ENCODE assay signal across 24 cellular contexts in genomic region chr3:107665351-107665750, GRCh38.
"Had no signal": no experiment of that assay in that cellular context is flagged by ENCODE, and none has a peak within 500 bp of the region (broad histone marks: within the 10 kb centered on the region; RNA-seq: fewer than 3 reads in every experiment).

No MANE protein-coding gene starts in this region.

- H3K27me3 Mint-ChIP-seq: activated CD4-positive, alpha-beta memory T cell treated with anti-CD3 and anti-CD28 coated beads for 36 hours; activated CD4-positive, alpha-beta T cell treated with anti-CD3 and anti-CD28 coated beads for 36 hours; activated naive CD8-positive, alpha-beta T cell treated with anti-CD3 and anti-CD28 coated beads, Interleukin-2, amount 10 ng/mL, durations not matched to agents 7 days and 5 days; progenitor cell of endocrine pancreas had no signal

- ATAC-seq: activated CD4-positive, alpha-beta T cell treated with anti-CD3 and anti-CD28 coated beads for 36 hours; left cardiac atrium had no signal

- H3K36me3 Mint-ChIP-seq: activated CD4-positive, alpha-beta memory T cell treated with anti-CD3 and anti-CD28 coated beads for 36 hours; activated naive CD8-positive, alpha-beta T cell treated with anti-CD3 and anti-CD28 coated beads, Interleukin-2, amount 10 ng/mL, durations not matched to agents 7 days and 5 days had no signal

- H3K4me3 Mint-ChIP-seq: activated CD4-positive, alpha-beta memory T cell treated with anti-CD3 and anti-CD28 coated beads for 36 hours; activated CD4-positive, alpha-beta T cell treated with anti-CD3 and anti-CD28 coated beads for 36 hours; activated naive CD8-positive, alpha-beta T cell treated with anti-CD3 and anti-CD28 coated beads, Interleukin-2, amount 10 ng/mL, durations not matched to agents 7 days and 5 days; nephron had no signal

- H3K4me3 ChIP-seq: tibial nerve, uterus had no signal

- H3K27me3 ChIP-seq: brain microvascular endothelial cell, tibial nerve, uterus had no signal

- H3K9me3 Mint-ChIP-seq: activated CD4-positive, alpha-beta memory T cell treated with anti-CD3 and anti-CD28 coated beads for 36 hours; activated naive CD8-positive, alpha-beta T cell treated with anti-CD3 and anti-CD28 coated beads, Interleukin-2, amount 10 ng/mL, durations not matched to agents 7 days and 5 days; activated T-helper 2 cell treated with anti-CD3 and anti-CD28 coated beads, Interferon-gamma antibody, Interleukin-2, Interleukin-4, amounts not matched to agents 10 μg/mL and 5 μg/mL and 100 μg/mL, durations not matched to agents 14 hours and 24 hours and 36 hours; nephron had no signal

- H3K9me3 ChIP-seq: tibial nerve, uterus had no signal

- FAIRE-seq: islet of Langerhans, TTC549 had no signal

- H3K27ac ChIP-seq: brain microvascular endothelial cell, epithelial cell of prostate, tibial nerve, uterus had no signal

- DNase-seq: activated CD4-positive, alpha-beta memory T cell treated with anti-CD3 and anti-CD28 coated beads for 36 hours; activated CD4-positive, alpha-beta T cell treated with anti-CD3 and anti-CD28 coated beads for 36 hours; activated naive CD4-positive, alpha-beta T cell treated with Interleukin-2 at 50 U/mL for 16 hours; activated naive CD8-positive, alpha-beta T cell treated with anti-CD3 and anti-CD28 coated beads, Interleukin-2, amount 10 ng/mL, durations not matched to agents 7 days and 5 days; brain microvascular endothelial cell; central memory CD4-positive, alpha-beta T cell; effector memory CD4-positive, alpha-beta T cell; foreskin fibroblast; left cardiac atrium; occipital lobe; stimulated activated CD4-positive, alpha-beta T cell treated with anti-CD3 and anti-CD28 coated beads, Interleukin-12 subunit alpha, Interleukin-12 subunit beta, amount 100 ng/mL, for 4 hours; stimulated activated CD4-positive, alpha-beta T cell treated with anti-CD3 and anti-CD28 coated beads, Interleukin-1b, Interleukin-23, amount 100 ng/mL, for 48 hours; stimulated activated CD8-positive, alpha-beta memory T cell treated with anti-CD3 and anti-CD28 coated beads, Interleukin-4, amount 100 ng/mL, for 48 hours; stimulated activated naive CD4-positive, alpha-beta T cell; SW 1271; T-helper 2 cell; uterus had no signal

- H3K27ac Mint-ChIP-seq: activated CD4-positive, alpha-beta memory T cell treated with anti-CD3 and anti-CD28 coated beads for 36 hours; activated CD4-positive, alpha-beta T cell treated with anti-CD3 and anti-CD28 coated beads for 36 hours; activated naive CD8-positive, alpha-beta T cell treated with anti-CD3 and anti-CD28 coated beads, Interleukin-2, amount 10 ng/mL, durations not matched to agents 7 days and 5 days; activated T-helper 2 cell treated with anti-CD3 and anti-CD28 coated beads, Interferon-gamma antibody, Interleukin-2, Interleukin-4, amounts not matched to agents 10 μg/mL and 5 μg/mL and 100 μg/mL, durations not matched to agents 14 hours and 24 hours and 36 hours; progenitor cell of endocrine pancreas had no signal

- H3K4me1 ChIP-seq: uterus had no signal

- H3K36me3 ChIP-seq: brain microvascular endothelial cell, tibial nerve, uterus had no signal
